36 cellular contexts compared by ENCODE assay signal in the genomic region with DNA sequence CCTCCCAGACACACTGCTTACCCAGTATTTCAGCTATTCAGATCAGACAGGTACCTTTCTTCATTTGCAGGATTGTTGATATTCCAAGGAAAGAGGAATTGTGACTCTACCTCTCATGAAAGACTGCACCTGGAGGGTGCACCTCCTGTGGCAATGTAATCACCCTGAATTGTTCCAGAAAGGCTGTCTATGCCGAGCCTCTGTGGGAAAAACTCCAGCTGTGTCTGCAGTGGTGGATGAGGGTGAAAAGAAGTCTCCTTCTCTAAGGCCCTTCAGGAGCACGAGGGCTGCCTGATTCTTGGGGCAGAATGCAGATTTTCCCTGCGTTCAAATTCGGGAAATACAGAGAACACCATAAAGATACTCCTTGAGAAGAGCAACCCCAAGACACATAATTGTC.
"Had no signal": no experiment of that assay in that cellular context is flagged by ENCODE, and none has a peak within 500 bp of the region (broad histone marks: within the 10 kb centered on the region; RNA-seq: fewer than 3 reads in every experiment).

No MANE protein-coding gene starts in this region.

- H3K27me3 ChIP-seq: MG63 had no signal

- DNase-seq: Karpas-422, Kasumi-1, KG1, MG63, MM.1S, MV-4-11, NCI-H1048, NCI-H1092, NCI-H1092 treated with DMSO at 0.1 percent for 48 hours, NCI-H1105, NCI-H1105 treated with DMSO at 0.1 percent for 48 hours, NCI-H1417, NCI-H1417 treated with DMSO at 0.1 percent for 48 hours, NCI-H1436, NCI-H1436 treated with DMSO at 0.1 percent for 48 hours, NCI-H146, NCI-H1694, NCI-H1694 treated with DMSO at 0.1 percent for 48 hours, NCI-H187, NCI-H187 treated with DMSO at 0.1 percent for 48 hours, NCI-H1930, NCI-H2029, NCI-H2029 treated with DMSO at 0.1 percent for 48 hours, NCI-H2081, NCI-H2081 treated with DMSO at 0.1 percent for 48 hours, NCI-H2107, NCI-H2171, NCI-H2171 treated with DMSO at 0.1 percent for 48 hours, NCI-H2227 treated with DMSO at 0.1 percent for 48 hours, NCI-H226, NCI-H345, NCI-H446, NCI-H446 treated with DMSO at 0.1 percent for 48 hours, NCI-H510A, NCI-H510A treated with DMSO at 0.1 percent for 48 hours had no signal

- H3K36me3 ChIP-seq: MG63 had no signal

- H3K4me3 ChIP-seq: MG63 had no signal

- H3K9me3 ChIP-seq: MG63 had no signal

- H3K27ac ChIP-seq: KMS-11 had no signal
